Comparison of ENCODE assay signal across 2 cellular contexts in the genomic region with DNA sequence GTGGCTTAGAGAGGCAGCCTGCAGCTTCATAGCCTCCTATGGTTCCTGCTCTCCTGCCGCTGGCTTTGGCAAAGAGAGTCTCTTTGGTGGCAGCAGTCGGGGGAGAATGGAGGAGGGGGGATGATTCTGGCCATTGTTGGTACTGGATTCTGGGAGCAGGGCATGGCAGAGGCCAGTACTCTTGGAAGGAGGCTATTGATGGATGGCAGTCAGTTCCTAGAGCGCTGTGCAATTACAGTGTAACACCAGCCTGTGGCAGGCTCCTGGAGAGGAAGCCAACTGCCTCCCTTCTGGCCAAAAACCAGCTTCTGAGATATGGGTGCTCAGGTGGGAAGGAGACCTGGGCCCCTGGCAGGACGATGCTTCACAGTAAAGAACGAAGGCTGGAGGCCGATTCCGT.
TF ChIP-seq lines count a peak whose summit lies in the region.

No MANE protein-coding gene starts in this region.

TF ChIP-seq in SK-N-SH treated with all-trans-retinoic acid at 6 μM for 48 hours, 23 proteins besides CTCF, POLR2A, EP300 and RAD21 (continued from another document):
- TF ChIP-seq, protein P1, sequence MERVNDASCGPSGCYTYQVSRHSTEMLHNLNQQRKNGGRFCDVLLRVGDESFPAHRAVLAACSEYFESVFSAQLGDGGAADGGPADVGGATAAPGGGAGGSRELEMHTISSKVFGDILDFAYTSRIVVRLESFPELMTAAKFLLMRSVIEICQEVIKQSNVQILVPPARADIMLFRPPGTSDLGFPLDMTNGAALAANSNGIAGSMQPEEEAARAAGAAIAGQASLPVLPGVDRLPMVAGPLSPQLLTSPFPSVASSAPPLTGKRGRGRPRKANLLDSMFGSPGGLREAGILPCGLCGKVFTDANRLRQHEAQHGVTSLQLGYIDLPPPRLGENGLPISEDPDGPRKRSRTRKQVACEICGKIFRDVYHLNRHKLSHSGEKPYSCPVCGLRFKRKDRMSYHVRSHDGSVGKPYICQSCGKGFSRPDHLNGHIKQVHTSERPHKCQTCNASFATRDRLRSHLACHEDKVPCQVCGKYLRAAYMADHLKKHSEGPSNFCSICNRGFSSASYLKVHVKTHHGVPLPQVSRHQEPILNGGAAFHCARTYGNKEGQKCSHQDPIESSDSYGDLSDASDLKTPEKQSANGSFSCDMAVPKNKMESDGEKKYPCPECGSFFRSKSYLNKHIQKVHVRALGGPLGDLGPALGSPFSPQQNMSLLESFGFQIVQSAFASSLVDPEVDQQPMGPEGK (CRISPR knock-in tag; IDR thresholded peaks at IDR 0.05; ENCODE audit: borderline replicate concordance): no peak
- no peak for TF ChIP-seq ARNTL (CRISPR knock-in tag; IDR thresholded peaks at IDR 0.05; ENCODE audit: borderline replicate concordance, low read depth)

TF ChIP-seq in SK-N-SH, 30 proteins besides CTCF, POLR2A, EP300 and RAD21 (continued from another document):
- TF ChIP-seq, protein P2, sequence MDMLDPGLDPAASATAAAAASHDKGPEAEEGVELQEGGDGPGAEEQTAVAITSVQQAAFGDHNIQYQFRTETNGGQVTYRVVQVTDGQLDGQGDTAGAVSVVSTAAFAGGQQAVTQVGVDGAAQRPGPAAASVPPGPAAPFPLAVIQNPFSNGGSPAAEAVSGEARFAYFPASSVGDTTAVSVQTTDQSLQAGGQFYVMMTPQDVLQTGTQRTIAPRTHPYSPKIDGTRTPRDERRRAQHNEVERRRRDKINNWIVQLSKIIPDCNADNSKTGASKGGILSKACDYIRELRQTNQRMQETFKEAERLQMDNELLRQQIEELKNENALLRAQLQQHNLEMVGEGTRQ (IDR thresholded peaks at IDR 0.05; ENCODE audit: borderline replicate concordance, low read depth, low read length): no peak
- TF ChIP-seq SIN3A (IDR thresholded peaks at IDR 0.05; ENCODE audit: borderline replicate concordance, low read depth, low read length) (no peak), ELF1 (IDR thresholded peaks at IDR 0.05) (no peak), MXI1 (IDR thresholded peaks at IDR 0.05; ENCODE audit: low read depth, low read length) (no peak), FOSL2 (IDR thresholded peaks at IDR 0.05; ENCODE audit: borderline replicate concordance, low read depth) (no peak), TCF12 (IDR thresholded peaks at IDR 0.05) (no peak), SMC3 (IDR thresholded peaks at IDR 0.05; ENCODE audit: low read depth, low read length) (no peak)
